In the genomic region with DNA sequence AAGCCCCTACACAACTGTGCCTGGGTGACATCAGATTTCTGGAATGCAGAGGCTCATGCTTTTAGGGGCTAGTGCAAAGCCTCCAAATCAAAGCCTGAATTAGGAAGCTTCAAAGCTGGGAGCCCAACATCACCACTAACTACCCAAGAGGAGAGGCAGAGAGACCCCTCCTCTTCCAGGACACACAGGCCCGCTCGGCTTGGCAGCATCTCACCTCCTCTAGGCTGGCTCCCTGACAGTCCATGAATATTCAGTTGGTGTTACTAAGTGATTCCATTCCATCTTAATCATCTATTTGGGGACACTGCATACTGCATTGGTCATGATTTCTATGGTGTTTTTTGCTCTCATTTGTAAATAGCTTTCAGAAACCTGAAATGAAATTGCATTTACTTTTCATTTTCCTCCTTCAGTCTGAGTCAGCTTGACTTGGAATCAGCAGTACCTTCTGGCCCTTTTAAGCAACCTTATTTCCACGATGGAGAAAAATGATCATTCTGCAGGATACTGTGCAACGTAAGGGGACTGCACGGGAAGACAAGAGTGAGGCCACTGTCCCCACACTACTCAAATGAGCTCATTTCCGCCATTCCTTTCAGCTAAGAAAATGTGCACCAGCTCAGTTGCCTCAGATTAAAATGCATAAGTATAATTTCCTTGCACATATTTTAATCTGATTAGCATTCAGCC, we compare ENCODE assay signal across 17 cellular contexts.
DNase-seq lines count a peak whose midpoint lies in the region; ATAC-seq lines count a peak whose summit lies in the region.
"Had no signal": no experiment of that assay in that cellular context is flagged by ENCODE, and none has a peak within 500 bp of the region (broad histone marks: within the 10 kb centered on the region; RNA-seq: fewer than 3 reads in every experiment).

No MANE protein-coding gene starts in this region.

- ATAC-seq in GM21360 (IDR thresholded peaks at IDR 0.05; ENCODE audit: unreplicated experiment), result peak; percentile 47
- peak; percentile 30 for ATAC-seq in HG03442 (IDR thresholded peaks at IDR 0.05; ENCODE audit: unreplicated experiment)
- no peak for ATAC-seq in stimulated activated memory B cell treated with anti-CD40 and anti-IgM and Interleukin-4, amounts not matched to agents 10 μg/mL and 1 μg/mL and 100 μg/mL, for 72 hours
- ATAC-seq: activated T-cell treated with anti-CD3 and anti-CD28 coated beads, Interleukin-2, amount 50 U/mL, for 72 hours had no signal

- DNase-seq in EH (ENCODE audit: low read depth) (peak; percentile 32), caudate nucleus (lab: John Stamatoyannopoulos, UW) (no peak), amniotic stem cell (lab: John Stamatoyannopoulos, UW) (no peak), DMS53 treated with DMSO at 0.1 percent for 48 hours (lab: John Stamatoyannopoulos, UW; ENCODE audit: unreplicated experiment) (no peak)
- no peak for DNase-seq in effector CD4-positive, alpha-beta T cell
- DNase-seq: activated CD4-positive, alpha-beta T cell treated with anti-CD3 and anti-CD28 coated beads for 4 hours; activated T-cell treated with anti-CD3 and anti-CD28 coated beads, Interleukin-2, amount 50 U/mL, for 72 hours; Caco-2; GOT3; NCI-H1417; NCI-H510A treated with DMSO at 0.1 percent for 48 hours; T-helper 2 cell had no signal

- peak overlapping the region; percentile 63 for H3K27ac ChIP-seq in caudate nucleus (ENCODE audit: low read depth, low read length)
- H3K27ac ChIP-seq: ascending aorta, thoracic aorta had no signal

- no peaks in the 10 kb centered on the region for H3K36me3 Mint-ChIP-seq in stimulated activated memory B cell treated with anti-CD40 and anti-IgM and Interleukin-4, amounts not matched to agents 10 μg/mL and 1 μg/mL and 100 μg/mL, for 72 hours

- H3K4me3 Mint-ChIP-seq in stimulated activated memory B cell treated with anti-CD40 and anti-IgM and Interleukin-4, amounts not matched to agents 10 μg/mL and 1 μg/mL and 100 μg/mL, for 72 hours, result no peak overlapping the region
- H3K4me3 Mint-ChIP-seq: activated T-cell treated with anti-CD3 and anti-CD28 coated beads, Interleukin-2, amount 50 U/mL, for 72 hours had no signal

- no peak overlapping the region for H3K27ac Mint-ChIP-seq in stimulated activated memory B cell treated with anti-CD40 and anti-IgM and Interleukin-4, amounts not matched to agents 10 μg/mL and 1 μg/mL and 100 μg/mL, for 72 hours
- H3K27ac Mint-ChIP-seq: activated T-cell treated with anti-CD3 and anti-CD28 coated beads, Interleukin-2, amount 50 U/mL, for 72 hours had no signal

- peaks cover 4% of the 10 kb centered on the region for H3K9me3 Mint-ChIP-seq in stimulated activated memory B cell treated with anti-CD40 and anti-IgM and Interleukin-4, amounts not matched to agents 10 μg/mL and 1 μg/mL and 100 μg/mL, for 72 hours

- H3K4me1 Mint-ChIP-seq in stimulated activated memory B cell treated with anti-CD40 and anti-IgM and Interleukin-4, amounts not matched to agents 10 μg/mL and 1 μg/mL and 100 μg/mL, for 72 hours, result peaks cover 10% of the 10 kb centered on the region

- H3K27me3 Mint-ChIP-seq in stimulated activated memory B cell treated with anti-CD40 and anti-IgM and Interleukin-4, amounts not matched to agents 10 μg/mL and 1 μg/mL and 100 μg/mL, for 72 hours, result no peaks in the 10 kb centered on the region
